Comparison of ENCODE assay signal across 15 cellular contexts in genomic region chr17:33012522-33013033, GRCh38. TPM values are rescaled to one million over a fixed set of nuclear protein-coding genes. Genes with fewer than 3 reads are reported as not detected.
DNase-seq lines count a peak whose midpoint lies in the region; ATAC-seq and TF ChIP-seq lines count a peak whose summit lies in the region.
"Had no signal": no experiment of that assay in that cellular context is flagged by ENCODE, and none has a peak within 500 bp of the region (broad histone marks: within the 10 kb centered on the region; RNA-seq: fewer than 3 reads in every experiment).

No MANE protein-coding gene starts in this region.

- H3F3A ChIP-seq in PC-3 (ENCODE audit: low read length, unreplicated experiment), result no peaks in the 10 kb centered on the region

- ATAC-seq in PC-3 (peak; percentile 70), omental fat pad (ENCODE audit: low FRiP score) (no peak), GM21786 (IDR thresholded peaks at IDR 0.05; ENCODE audit: unreplicated experiment) (no peak)
- ATAC-seq: activated CD8-positive, alpha-beta T cell treated with anti-CD3 and anti-CD28 coated beads for 36 hours; mucosa of descending colon; stimulated activated naive CD8-positive, alpha-beta T cell treated with anti-CD3 and anti-CD28 coated beads, Interleukin-15, Interleukin-2, amounts not matched to agents 100 U/mL and 50 U/mL, for 24 hours had no signal

- no peak overlapping the region for H2BK120ac ChIP-seq in neuronal stem cell (ENCODE audit: low read depth, low read length)

- H3K9ac ChIP-seq in PC-3 (ENCODE audit: low read length), result no peak overlapping the region
- no peak overlapping the region for H3K9ac ChIP-seq in neuronal stem cell (ENCODE audit: low read depth, low read length, poor library complexity)

- DNase-seq in Caki2 (ENCODE audit: low read depth) (peak; percentile 50), PC-3 (peak; percentile 85), epidermal melanocyte (ENCODE audit: insufficient read length, low spot score) (peak; percentile 67), neuronal stem cell (ENCODE audit: low spot score) (no peak), NAMALWA (ENCODE audit: low spot score) (no peak), omental fat pad (ENCODE audit: low spot score) (no peak), NCI-H1417 treated with DMSO at 0.1 percent for 48 hours (lab: John Stamatoyannopoulos, UW) (no peak)
- DNase-seq: activated CD8-positive, alpha-beta T cell treated with anti-CD3 and anti-CD28 coated beads for 36 hours; COR-L47; KG1; mucosa of descending colon; NCI-H345; stimulated activated naive CD8-positive, alpha-beta T cell treated with anti-CD3 and anti-CD28 coated beads, Interleukin-15, Interleukin-2, amounts not matched to agents 100 U/mL and 50 U/mL, for 24 hours had no signal

- no peaks in the 10 kb centered on the region for H3K79me1 ChIP-seq in neuronal stem cell (ENCODE audit: low read depth, low read length)

- no peak overlapping the region for H3K23ac ChIP-seq in neuronal stem cell (ENCODE audit: low read depth, low read length, poor library complexity)

- CTCF ChIA-PET in PC-3 (lab: Charles Lee), result no interaction called here

- no peaks in the 10 kb centered on the region for H4K20me1 ChIP-seq in PC-3 (ENCODE audit: low read length)

- intact Hi-C loops in PC-3 (cut with micrococcal nuclease), result no loop called here

- no peak overlapping the region for H2BK15ac ChIP-seq in neuronal stem cell (ENCODE audit: low read length)

- POLR2A ChIA-PET in PC-3 (lab: Charles Lee; ENCODE audit: unreplicated experiment), result interaction anchor here (0.5 kb wide), 1 partner anchor 53 kb away, joined by 6 read pairs; no protein-coding TSS in a partner anchor

- no peak overlapping the region for H3K4me3 ChIP-seq in PC-3 (ENCODE audit: low read length)
- no peak overlapping the region for H3K4me3 ChIP-seq in neuronal stem cell (ENCODE audit: low read length in 2 of 2)
- H3K4me3 ChIP-seq: cardiac muscle cell, mucosa of descending colon had no signal

- H3K14ac ChIP-seq in neuronal stem cell (ENCODE audit: low read length), result no peak overlapping the region

- H3K27ac ChIP-seq in PC-3 (ENCODE audit: low read length) (no peak overlapping the region), neuronal stem cell (replicated peaks; ENCODE audit: low read length) (no peak overlapping the region)
- H3K27ac ChIP-seq: cardiac muscle cell had no signal

- no peak overlapping the region for H4K91ac ChIP-seq in neuronal stem cell (ENCODE audit: low read depth, low read length, poor library complexity)

- no peak overlapping the region for H3K4me2 ChIP-seq in PC-3 (ENCODE audit: low read length)
- H3K4me2 ChIP-seq in neuronal stem cell (ENCODE audit: insufficient read depth, low read length, poor library complexity, severe bottlenecking), result no peak overlapping the region

- TF ChIP-seq CTCF in PC-3 (conservative IDR thresholded peaks at IDR 0.05; ENCODE audit: low read depth, low read length) (no peak), omental fat pad (IDR thresholded peaks at IDR 0.05) (no peak)

- H3K4me1 ChIP-seq in PC-3 (ENCODE audit: insufficient read depth, low read length) (peaks cover 10% of the 10 kb centered on the region), neuronal stem cell (ENCODE audit: control insufficient read depth in 2 of 2, insufficient read depth in 1 of 2, low read depth in 1 of 2, low read length in 2 of 2) (peaks cover 0 to 3% of the 10 kb centered on the region in 2 donors)

- WGBS in neuronal stem cell (ENCODE audit: extremely low coverage in 2 of 2, insufficient read length in 2 of 2, insufficient replicate concordance in 1 of 2), 2 donors, result no CpG with 5 or more reads among the region's 8 CpGs

- in situ Hi-C loops in Caki2 (cut with HindIII; ENCODE audit: low pct_unique_long_range_greater_than_20kb, low sequenced_read_pairs), result no loop called here

- H2AFZ ChIP-seq in PC-3 (ENCODE audit: low read length) (0 out of 2 replicates have a peak overlapping the region, but pooled peaks have one; percentile 28), neuronal stem cell (ENCODE audit: low read length) (no peak overlapping the region)

- no peak overlapping the region for H2BK12ac ChIP-seq in neuronal stem cell (ENCODE audit: low read length)

- no peak overlapping the region for H3K4ac ChIP-seq in neuronal stem cell (ENCODE audit: low read length)

- H2BK5ac ChIP-seq in neuronal stem cell (ENCODE audit: low read length), result peak overlapping the region; percentile 11

- H3K9me3 ChIP-seq in PC-3 (ENCODE audit: low read length) (no peaks in the 10 kb centered on the region), neuronal stem cell (replicated peaks in 1 of 2; ENCODE audit: control insufficient read depth in 2 of 2, insufficient read depth in 1 of 2, low read depth in 1 of 2, low read length in 2 of 2) (no peaks in the 10 kb centered on the region)
- H3K9me3 ChIP-seq: mucosa of descending colon had no signal

- no peaks in the 10 kb centered on the region for H3K27me3 ChIP-seq in PC-3 (ENCODE audit: low read length)
- H3K27me3 ChIP-seq in neuronal stem cell (ENCODE audit: control insufficient read depth in 3 of 3, insufficient read depth in 3 of 3, low read depth in 1 of 3, low read length in 3 of 3), result peaks cover 0 to 11% (median 0%) of the 10 kb centered on the region in 3 experiments
- H3K27me3 ChIP-seq: cardiac muscle cell had no signal

- H3K79me2 ChIP-seq in PC-3 (ENCODE audit: low read length), result no peaks in the 10 kb centered on the region

- no peak overlapping the region for H4K8ac ChIP-seq in neuronal stem cell (ENCODE audit: low read depth, low read length)

- H3K36me3 ChIP-seq in PC-3 (ENCODE audit: low read depth, low read length) (no peaks in the 10 kb centered on the region), neuronal stem cell (replicated peaks in 1 of 2; ENCODE audit: control insufficient read depth in 2 of 2, insufficient read depth in 2 of 2, low read length in 2 of 2) (no peaks in the 10 kb centered on the region)
- H3K36me3 ChIP-seq: cardiac muscle cell had no signal

- no TSS peak for BruUV-seq in PC-3 (replicated peaks; lab: Mats Ljungman, UMichigan)

- H3K18ac ChIP-seq in neuronal stem cell (ENCODE audit: low read length), result peak overlapping the region; percentile 11

- no peaks in the 10 kb centered on the region for H3K9me2 ChIP-seq in PC-3 (replicated peaks; ENCODE audit: low read length)

- no peak overlapping the region for H2AK5ac ChIP-seq in neuronal stem cell (ENCODE audit: low read depth, low read length)

RNA-seq across cellular contexts. Expression of gene SPACA3, which starts 20.9 kb away (rescaled TPM):
- total RNA-seq in Caki2 (2014; rRNA removed; shearing (Covaris generic); ENCODE audit: low replicate concordance), result not detected in 2 replicates
- total RNA-seq in PC-3 (2014; rRNA removed) (not detected in 2 replicates), omental fat pad (not detected)
- not detected for polyA plus RNA-seq in neuronal stem cell (2013, experiment 1 of 2)
- not detected for polyA plus RNA-seq in neuronal stem cell (2013, experiment 2 of 2)
- total RNA-seq: activated CD8-positive, alpha-beta T cell treated with anti-CD3 and anti-CD28 coated beads for 36 hours; cardiac muscle cell; mucosa of descending colon had no signal
- polyA plus RNA-seq: cardiac muscle cell had no signal

Comparison
In these comparisons a context has a peak if more than half of its experiments do, and no peak if none do; other contexts are left out.
1. DNase-seq: peak in Caki2 (single experiment), PC-3 (single experiment) and epidermal melanocyte (single experiment); none in neuronal stem cell (single experiment), NAMALWA (single experiment), omental fat pad (single experiment) and NCI-H1417 treated with DMSO at 0.1 percent for 48 hours (single experiment).